In genomic region chr2:123915380-123915779, GRCh38 we compare ENCODE assay signal across 23 cellular contexts.
"Had no signal": no experiment of that assay in that cellular context is flagged by ENCODE, and none has a peak within 500 bp of the region (broad histone marks: within the 10 kb centered on the region; RNA-seq: fewer than 3 reads in every experiment).

No MANE protein-coding gene starts in this region.

- DNase-seq: activated CD4-positive, alpha-beta memory T cell treated with anti-CD3 and anti-CD28 coated beads, Interleukin-2, amount 10 ng/mL, durations not matched to agents 7 days and 5 days; activated CD4-positive, alpha-beta T cell treated with anti-CD3 and anti-CD28 coated beads for 36 hours; activated CD4-positive, alpha-beta T cell treated with anti-CD3 and anti-CD28 coated beads, Interleukin-2, amount 50 U/mL, for 1 hour; activated gamma-delta T cell treated with Interleukin-2 at 50 U/mL for 16 hours; activated naive CD4-positive, alpha-beta T cell treated with anti-CD3 and anti-CD28 coated beads, Interleukin-2, amount 50 U/mL, for 16 hours; activated naive CD8-positive, alpha-beta T cell treated with anti-CD3 and anti-CD28 coated beads, Interleukin-2, amount 10 ng/mL, durations not matched to agents 7 days and 5 days; activated T-cell treated with anti-CD3 and anti-CD28 coated beads for 4 hours; activated T-cell treated with anti-CD3 and anti-CD28 coated beads, Interleukin-2, amount 50 U/mL, for 48 hours; adrenal gland; anterior cingulate cortex; cerebellar nuclear complex; Karpas-422; MV-4-11; NCI-H1092 treated with DMSO at 0.1 percent for 48 hours; NCI-H1417 treated with DMSO at 0.1 percent for 48 hours; NCI-H1694; NCI-H2029; NCI-H524; T-cell; T-helper 2 cell; WERI-Rb-1 had no signal

- H3K36me3 Mint-ChIP-seq: activated naive CD8-positive, alpha-beta T cell treated with anti-CD3 and anti-CD28 coated beads, Interleukin-2, amount 10 ng/mL, durations not matched to agents 7 days and 5 days; T-cell had no signal

- H3K36me3 ChIP-seq: adrenal gland, WERI-Rb-1 had no signal

- ATAC-seq: activated CD4-positive, alpha-beta T cell treated with anti-CD3 and anti-CD28 coated beads for 36 hours; T-cell had no signal

- H3K9me3 Mint-ChIP-seq: activated naive CD8-positive, alpha-beta T cell treated with anti-CD3 and anti-CD28 coated beads, Interleukin-2, amount 10 ng/mL, durations not matched to agents 7 days and 5 days had no signal

- H3K4me3 ChIP-seq: adrenal gland, SK-N-MC had no signal

- H3K4me1 Mint-ChIP-seq: activated CD4-positive, alpha-beta memory T cell treated with anti-CD3 and anti-CD28 coated beads, Interleukin-2, amount 10 ng/mL, durations not matched to agents 7 days and 5 days; activated CD4-positive, alpha-beta T cell treated with anti-CD3 and anti-CD28 coated beads for 36 hours; activated naive CD8-positive, alpha-beta T cell treated with anti-CD3 and anti-CD28 coated beads, Interleukin-2, amount 10 ng/mL, durations not matched to agents 7 days and 5 days had no signal

- H3K9me3 ChIP-seq: adrenal gland had no signal

- H3K4me3 Mint-ChIP-seq: activated CD4-positive, alpha-beta memory T cell treated with anti-CD3 and anti-CD28 coated beads, Interleukin-2, amount 10 ng/mL, durations not matched to agents 7 days and 5 days; activated CD4-positive, alpha-beta T cell treated with anti-CD3 and anti-CD28 coated beads for 36 hours; activated naive CD8-positive, alpha-beta T cell treated with anti-CD3 and anti-CD28 coated beads, Interleukin-2, amount 10 ng/mL, durations not matched to agents 7 days and 5 days; T-cell had no signal

- H3K27ac Mint-ChIP-seq: activated CD4-positive, alpha-beta memory T cell treated with anti-CD3 and anti-CD28 coated beads, Interleukin-2, amount 10 ng/mL, durations not matched to agents 7 days and 5 days; activated CD4-positive, alpha-beta T cell treated with anti-CD3 and anti-CD28 coated beads for 36 hours; activated naive CD8-positive, alpha-beta T cell treated with anti-CD3 and anti-CD28 coated beads, Interleukin-2, amount 10 ng/mL, durations not matched to agents 7 days and 5 days; activated T-helper 2 cell treated with anti-CD3 and anti-CD28 coated beads, Interferon-gamma antibody, Interleukin-2, Interleukin-4, amounts not matched to agents 10 μg/mL and 5 μg/mL and 100 μg/mL, durations not matched to agents 14 hours and 24 hours and 36 hours; T-cell had no signal

- H3K27me3 ChIP-seq: adrenal gland had no signal

- H3K27me3 Mint-ChIP-seq: activated CD4-positive, alpha-beta memory T cell treated with anti-CD3 and anti-CD28 coated beads, Interleukin-2, amount 10 ng/mL, durations not matched to agents 7 days and 5 days; activated naive CD8-positive, alpha-beta T cell treated with anti-CD3 and anti-CD28 coated beads, Interleukin-2, amount 10 ng/mL, durations not matched to agents 7 days and 5 days had no signal
